ENCODE assay signal across 10 cellular contexts in the genomic region with DNA sequence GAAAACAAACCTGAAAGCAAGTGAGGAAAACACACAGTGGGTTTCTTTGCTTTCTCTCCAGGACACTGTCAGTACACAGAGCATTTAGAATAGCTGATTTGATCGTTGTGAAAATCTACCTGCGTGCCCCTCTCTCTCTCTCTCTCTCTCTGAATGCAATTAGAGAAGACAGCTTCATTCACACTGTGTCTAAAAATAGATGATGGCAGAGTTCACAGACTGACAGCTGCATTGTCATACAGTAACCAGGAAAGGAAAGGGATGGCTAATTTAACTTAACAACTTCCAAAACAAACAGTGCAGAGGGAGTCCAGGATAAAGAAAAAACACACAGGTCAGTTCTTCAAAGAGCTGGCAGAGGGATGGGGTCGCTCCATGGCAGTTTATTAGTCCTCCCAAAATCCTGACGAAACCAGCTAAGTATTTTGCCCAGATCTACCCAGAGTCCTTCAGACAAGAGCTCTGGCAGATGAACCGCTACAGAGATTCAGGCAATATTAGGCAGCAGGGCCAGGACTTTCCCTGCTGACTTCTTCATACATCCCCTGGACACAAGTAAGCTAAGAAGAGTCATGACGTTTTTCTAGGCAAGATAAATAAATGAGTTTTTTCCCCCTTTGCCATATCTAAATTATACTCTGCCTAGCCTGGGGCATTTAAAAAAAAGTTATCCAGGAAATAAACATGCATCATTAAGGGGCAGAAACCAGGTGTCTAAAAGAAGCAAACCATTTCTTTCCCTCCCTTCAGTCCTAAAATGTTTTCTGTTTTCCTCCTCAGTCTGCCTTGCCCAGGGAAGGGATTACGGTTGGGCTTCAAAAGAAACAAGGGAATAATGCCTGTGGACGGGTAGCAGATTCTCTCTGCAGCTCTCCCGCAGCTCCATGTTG. TPM values are rescaled to one million over a fixed set of nuclear protein-coding genes. Genes with fewer than 3 reads are reported as not detected.
DNase-seq lines count a peak whose midpoint lies in the region; ATAC-seq and TF ChIP-seq lines count a peak whose summit lies in the region.
"Had no signal": no experiment of that assay in that cellular context is flagged by ENCODE, and none has a peak within 500 bp of the region (broad histone marks: within the 10 kb centered on the region; RNA-seq: fewer than 3 reads in every experiment).

No MANE protein-coding gene starts in this region.

- ATAC-seq in lower lobe of right lung (peak; percentile 14 to 27), GM21390 (IDR thresholded peaks at IDR 0.05; ENCODE audit: unreplicated experiment) (no peak), HG02623 (IDR thresholded peaks at IDR 0.05; ENCODE audit: unreplicated experiment) (no peak), HG03097 (IDR thresholded peaks at IDR 0.05; ENCODE audit: low FRiP score, unreplicated experiment) (no peak)
- ATAC-seq: naive thymus-derived CD4-positive, alpha-beta T cell had no signal

- H3K27me3 ChIP-seq in brain microvascular endothelial cell (replicated peaks) (no peaks in the 10 kb centered on the region), lower lobe of right lung (ENCODE audit: low read depth) (no peaks in the 10 kb centered on the region), tibial artery (no peaks in the 10 kb centered on the region)

- DNase-seq in NCI-H2029 (lab: John Stamatoyannopoulos, UW) = peak; percentile 65
- peak; percentile 49 for DNase-seq in brain microvascular endothelial cell
- no peak for DNase-seq in lower lobe of right lung
- no peak for DNase-seq in tibial artery
- DNase-seq in NCI-H187 treated with DMSO at 0.1 percent for 48 hours (lab: John Stamatoyannopoulos, UW) = no peak
- DNase-seq: MV-4-11; naive thymus-derived CD4-positive, alpha-beta T cell had no signal

- no peak for TF ChIP-seq CTCF in brain microvascular endothelial cell (IDR thresholded peaks at IDR 0.05; ENCODE audit: low read depth, low read length, missing control alignments)
- TF ChIP-seq CTCF in lower lobe of right lung (IDR thresholded peaks at IDR 0.05) = no peak
- no peak for TF ChIP-seq CTCF in tibial artery (IDR thresholded peaks at IDR 0.05)

- H3K36me3 ChIP-seq in brain microvascular endothelial cell (replicated peaks) = peaks cover 3% of the 10 kb centered on the region
- H3K36me3 ChIP-seq in lower lobe of right lung = no peaks in the 10 kb centered on the region
- H3K36me3 ChIP-seq in tibial artery = no peaks in the 10 kb centered on the region

- no peaks in the 10 kb centered on the region for H3K9me3 ChIP-seq in lower lobe of right lung
- H3K9me3 ChIP-seq in tibial artery = no peaks in the 10 kb centered on the region

- H3K27ac ChIP-seq in brain microvascular endothelial cell = peak overlapping the region; percentile 93
- peak overlapping the region; percentile 12 for H3K27ac ChIP-seq in lower lobe of right lung
- peak overlapping the region; percentile 56 to 65 for H3K27ac ChIP-seq in tibial artery

- H3K4me3 ChIP-seq in brain microvascular endothelial cell (ENCODE audit: low read depth, low read length) (peak overlapping the region; percentile 24), lower lobe of right lung (no peak overlapping the region), tibial artery (peak overlapping the region; percentile 7 to 30)

- intact Hi-C loops in lower lobe of right lung (cut with DNase I) (no loop called here), tibial artery (cut with DNase I; ENCODE audit: low total_unique reads) (no loop called here)

- in situ Hi-C loops in brain microvascular endothelial cell (cut with HindIII; ENCODE audit: low pct_ligation_motif_present, low sequenced_read_pairs) = no loop called here

- H3K4me1 ChIP-seq in lower lobe of right lung = peaks cover 46% of the 10 kb centered on the region
- peaks cover 0 to 67% (median 52%) of the 10 kb centered on the region in 4 donors for H3K4me1 ChIP-seq in tibial artery

RNA-seq across cellular contexts. Expression of a gene that starts 58.8 kb away (rescaled TPM):
- total RNA-seq in lower lobe of right lung = 85.2 TPM

Comparison
In these comparisons a context has a peak if more than half of its experiments do, and no peak if none do; other contexts are left out.
1. DNase-seq: peak in NCI-H2029 (single experiment) and brain microvascular endothelial cell (single experiment); none in lower lobe of right lung (single experiment), tibial artery (0 of 2) and NCI-H187 treated with DMSO at 0.1 percent for 48 hours (single experiment).
2. H3K27ac ChIP-seq: peak in every context shown above with its lines; median percentile 93 in brain microvascular endothelial cell; 60 in tibial artery; 12 in lower lobe of right lung.
3. ATAC-seq: peak in lower lobe of right lung (2 of 2); none in GM21390 (single experiment), HG02623 (single experiment) and HG03097 (single experiment).